Comparison of ENCODE assay signal across 8 cellular contexts in the genomic region with DNA sequence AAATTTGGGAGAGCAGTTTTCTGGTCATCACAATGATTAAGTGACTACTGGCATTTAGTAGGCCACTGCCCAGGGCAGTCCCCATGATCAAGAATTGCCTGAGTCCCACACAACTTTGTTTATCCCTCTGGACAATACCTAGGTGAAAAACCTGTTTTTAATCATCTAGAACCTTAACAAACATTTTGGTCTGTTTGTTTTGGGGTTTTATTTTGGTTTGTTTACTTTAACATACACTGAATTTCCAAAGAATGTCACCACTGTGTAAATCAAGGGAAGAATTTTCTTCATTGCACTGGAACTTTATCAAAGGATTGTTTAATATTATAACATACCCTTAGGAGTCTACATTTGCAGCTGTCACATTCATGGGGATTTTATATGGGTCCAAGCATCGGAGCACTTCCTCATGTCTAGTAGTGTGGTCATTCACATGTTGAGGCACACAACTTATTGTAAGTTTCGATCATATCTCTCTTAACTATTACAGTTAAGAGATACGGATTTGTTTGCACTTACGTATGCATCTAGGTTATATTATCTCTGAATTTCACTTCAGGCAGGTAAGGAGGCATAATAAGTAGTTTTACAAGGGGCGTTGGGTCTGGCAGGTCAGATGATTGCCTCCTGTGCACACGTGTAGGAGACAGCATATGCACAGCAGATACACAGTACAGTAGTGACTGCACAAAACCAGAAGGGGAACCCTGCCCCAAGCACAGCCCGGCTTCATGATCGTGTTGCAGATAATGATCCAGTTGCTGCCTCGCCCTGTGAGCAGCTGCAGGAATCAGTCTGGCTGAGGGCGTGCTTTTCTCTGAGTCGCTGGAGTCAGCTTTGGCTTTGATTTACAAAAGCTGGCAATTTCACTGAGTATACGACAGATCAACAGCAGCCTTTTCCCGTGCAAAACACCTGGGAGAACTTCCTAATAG.
DNase-seq lines count a peak whose midpoint lies in the region; ATAC-seq, FAIRE-seq and TF ChIP-seq lines count a peak whose summit lies in the region.
"Had no signal": no experiment of that assay in that cellular context is flagged by ENCODE, and none has a peak within 500 bp of the region (broad histone marks: within the 10 kb centered on the region; RNA-seq: fewer than 3 reads in every experiment).

No MANE protein-coding gene starts in this region.

- H3K79me2 ChIP-seq in neural cell (replicated peaks; ENCODE audit: insufficient read depth, low read length): no peaks in the 10 kb centered on the region

- H2AFZ ChIP-seq in neural cell (ENCODE audit: low read depth, low read length): no peak overlapping the region

- no peak for TF ChIP-seq POLR2A in ovary (IDR thresholded peaks at IDR 0.05)

- no peak overlapping the region for H3K9ac ChIP-seq in neural cell (ENCODE audit: low read length)

- H3K27me3 Mint-ChIP-seq in activated T-helper 17 cell treated with anti-CD3 and anti-CD28 coated beads, Interleukin-2, amount 50 U/mL, for 72 hours: no peaks in the 10 kb centered on the region

- FAIRE-seq in HTR-8/SVneo (lab: Jason Lieb, UNC): peak; percentile 49

- no peaks in the 10 kb centered on the region for H3K9me3 ChIP-seq in neural cell (ENCODE audit: low read length)
- no peaks in the 10 kb centered on the region for H3K9me3 ChIP-seq in ovary
- H3K9me3 ChIP-seq: body of pancreas had no signal

- no peaks in the 10 kb centered on the region for H3F3A ChIP-seq in neural cell (ENCODE audit: insufficient read depth, low read length, poor library complexity, severe bottlenecking)

- TF ChIP-seq RAD21 in neural cell (conservative IDR thresholded peaks at IDR 0.05): peak; percentile 32

- no peak overlapping the region for H3K27ac Mint-ChIP-seq in activated T-helper 17 cell treated with anti-CD3 and anti-CD28 coated beads, Interleukin-2, amount 50 U/mL, for 72 hours

- no peak for TF ChIP-seq CTCF in neural cell (IDR thresholded peaks at IDR 0.05; ENCODE audit: poor library complexity, severe bottlenecking)
- no peak for TF ChIP-seq CTCF in ovary (IDR thresholded peaks at IDR 0.05)

- no peaks in the 10 kb centered on the region for H4K20me1 ChIP-seq in neural cell (ENCODE audit: insufficient read depth)

- H3K4me1 ChIP-seq in ovary (ENCODE audit: insufficient read depth): no peaks in the 10 kb centered on the region
- H3K4me1 ChIP-seq: body of pancreas had no signal

- peaks cover 11% of the 10 kb centered on the region for H3K9me3 Mint-ChIP-seq in activated T-helper 17 cell treated with anti-CD3 and anti-CD28 coated beads, Interleukin-2, amount 50 U/mL, for 72 hours

- no peaks in the 10 kb centered on the region for H3K27me3 ChIP-seq in neural cell (ENCODE audit: insufficient read depth, low read depth, low read length)
- no peaks in the 10 kb centered on the region for H3K27me3 ChIP-seq in ovary
- H3K27me3 ChIP-seq: body of pancreas had no signal

- H3K36me3 ChIP-seq in neural cell (ENCODE audit: insufficient read depth, low read length) (no peaks in the 10 kb centered on the region), ovary (no peaks in the 10 kb centered on the region)

- peaks cover 18% of the 10 kb centered on the region for H3K4me1 Mint-ChIP-seq in activated T-helper 17 cell treated with anti-CD3 and anti-CD28 coated beads, Interleukin-2, amount 50 U/mL, for 72 hours

- no peak overlapping the region for H3K4me3 Mint-ChIP-seq in activated T-helper 17 cell treated with anti-CD3 and anti-CD28 coated beads, Interleukin-2, amount 50 U/mL, for 72 hours

- H3K36me3 Mint-ChIP-seq in activated T-helper 17 cell treated with anti-CD3 and anti-CD28 coated beads, Interleukin-2, amount 50 U/mL, for 72 hours (ENCODE audit: low read depth): no peaks in the 10 kb centered on the region

- intact Hi-C loops in ovary (cut with DNase I): no loop called here

- H3K9me2 ChIP-seq in neural cell (ENCODE audit: insufficient read depth, low read length): no peaks in the 10 kb centered on the region

- DNase-seq in HTR-8/SVneo (ENCODE audit: insufficient read length, low spot score): no peak
- peak; percentile 92 for DNase-seq in NCI-H748 (lab: John Stamatoyannopoulos, UW; ENCODE audit: unreplicated experiment)
- DNase-seq in medulla oblongata (ENCODE audit: extremely low spot score): no peak
- DNase-seq in ovary: no peak
- DNase-seq in RKO (ENCODE audit: low spot score): no peak

- no peak overlapping the region for H3K4me2 ChIP-seq in neural cell (ENCODE audit: low read length)

- H3K27ac ChIP-seq in neural cell (ENCODE audit: low read length) (no peak overlapping the region), ovary (no peak overlapping the region)
- H3K27ac ChIP-seq: body of pancreas had no signal

- 66 to 70% (median 66%) methylated on average over 13 of the region's 13 CpGs for WGBS in ovary, 3 donors

- peak; percentile 45 for ATAC-seq in activated T-helper 17 cell treated with anti-CD3 and anti-CD28 coated beads, Interleukin-2, amount 50 U/mL, for 72 hours (replicated peaks)
- ATAC-seq: body of pancreas had no signal

- H3K4me3 ChIP-seq in neural cell (ENCODE audit: low read length) (peak overlapping the region; percentile 14), ovary (no peak overlapping the region)
- H3K4me3 ChIP-seq: body of pancreas had no signal

- peak; percentile 22 for TF ChIP-seq EP300 in neural cell (conservative IDR thresholded peaks at IDR 0.05; ENCODE audit: poor library complexity, severe bottlenecking)
- no peak for TF ChIP-seq EP300 in ovary (IDR thresholded peaks at IDR 0.05)

TF ChIP-seq in neural cell, 6 proteins besides CTCF, POLR2A, EP300 and RAD21:
- TF ChIP-seq MXI1 (conservative IDR thresholded peaks at IDR 0.05; ENCODE audit: poor library complexity, severe bottlenecking): no peak
- TF ChIP-seq, protein P1, sequence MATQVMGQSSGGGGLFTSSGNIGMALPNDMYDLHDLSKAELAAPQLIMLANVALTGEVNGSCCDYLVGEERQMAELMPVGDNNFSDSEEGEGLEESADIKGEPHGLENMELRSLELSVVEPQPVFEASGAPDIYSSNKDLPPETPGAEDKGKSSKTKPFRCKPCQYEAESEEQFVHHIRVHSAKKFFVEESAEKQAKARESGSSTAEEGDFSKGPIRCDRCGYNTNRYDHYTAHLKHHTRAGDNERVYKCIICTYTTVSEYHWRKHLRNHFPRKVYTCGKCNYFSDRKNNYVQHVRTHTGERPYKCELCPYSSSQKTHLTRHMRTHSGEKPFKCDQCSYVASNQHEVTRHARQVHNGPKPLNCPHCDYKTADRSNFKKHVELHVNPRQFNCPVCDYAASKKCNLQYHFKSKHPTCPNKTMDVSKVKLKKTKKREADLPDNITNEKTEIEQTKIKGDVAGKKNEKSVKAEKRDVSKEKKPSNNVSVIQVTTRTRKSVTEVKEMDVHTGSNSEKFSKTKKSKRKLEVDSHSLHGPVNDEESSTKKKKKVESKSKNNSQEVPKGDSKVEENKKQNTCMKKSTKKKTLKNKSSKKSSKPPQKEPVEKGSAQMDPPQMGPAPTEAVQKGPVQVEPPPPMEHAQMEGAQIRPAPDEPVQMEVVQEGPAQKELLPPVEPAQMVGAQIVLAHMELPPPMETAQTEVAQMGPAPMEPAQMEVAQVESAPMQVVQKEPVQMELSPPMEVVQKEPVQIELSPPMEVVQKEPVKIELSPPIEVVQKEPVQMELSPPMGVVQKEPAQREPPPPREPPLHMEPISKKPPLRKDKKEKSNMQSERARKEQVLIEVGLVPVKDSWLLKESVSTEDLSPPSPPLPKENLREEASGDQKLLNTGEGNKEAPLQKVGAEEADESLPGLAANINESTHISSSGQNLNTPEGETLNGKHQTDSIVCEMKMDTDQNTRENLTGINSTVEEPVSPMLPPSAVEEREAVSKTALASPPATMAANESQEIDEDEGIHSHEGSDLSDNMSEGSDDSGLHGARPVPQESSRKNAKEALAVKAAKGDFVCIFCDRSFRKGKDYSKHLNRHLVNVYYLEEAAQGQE (IDR thresholded peaks at IDR 0.05; ENCODE audit: borderline replicate concordance): peak; percentile 89
